8 cellular contexts compared by ENCODE assay signal in genomic region chr11:107999759-108000455, GRCh38. TPM values are rescaled to one million over a fixed set of nuclear protein-coding genes. Genes with fewer than 3 reads are reported as not detected.
A peak's percentile ranks its signal among the peaks of the same experiment; 100 is the strongest.
DNase-seq lines count a peak whose midpoint lies in the region; ATAC-seq and TF ChIP-seq lines count a peak whose summit lies in the region.

No MANE protein-coding gene starts in this region.

- H3K36me3 Mint-ChIP-seq in effector memory CD8-positive, alpha-beta T cell (ENCODE audit: insufficient read depth), result no peaks in the 10 kb centered on the region
- no peaks in the 10 kb centered on the region for H3K36me3 Mint-ChIP-seq in osteocyte (ENCODE audit: unreplicated experiment)

- DNase-seq in stimulated activated CD4-positive, alpha-beta T cell treated with anti-CD3 and anti-CD28 coated beads, Interleukin-12 subunit alpha, Interleukin-12 subunit beta, amount 100 ng/mL, for 4 hours, result peak; percentile 10
- DNase-seq in stimulated activated CD4-positive, alpha-beta T cell treated with anti-CD3 and anti-CD28 coated beads, Interleukin-2, amount 100 ng/mL, for 48 hours, result no peak
- peak; percentile 44 for DNase-seq in HCEC 1CT
- peak; percentile 20 to 24 (median 21) for DNase-seq in effector memory CD8-positive, alpha-beta T cell
- DNase-seq in osteocyte (ENCODE audit: extremely low spot score, unreplicated experiment), result no peak
- no peak for DNase-seq in NCI-H1048 (lab: John Stamatoyannopoulos, UW)

- no peaks in the 10 kb centered on the region for H3K9me3 Mint-ChIP-seq in effector memory CD8-positive, alpha-beta T cell
- no peaks in the 10 kb centered on the region for H3K9me3 Mint-ChIP-seq in osteocyte (ENCODE audit: unreplicated experiment)

- no peaks in the 10 kb centered on the region for H3K4me1 ChIP-seq in Loucy (ENCODE audit: insufficient read depth, low read length, poor library complexity, severe bottlenecking)

- H3K4me3 ChIP-seq in Loucy (ENCODE audit: low read length, poor library complexity, severe bottlenecking), result no peak overlapping the region

- H3K36me3 ChIP-seq in Loucy (ENCODE audit: insufficient read depth, low read length), result no peaks in the 10 kb centered on the region

- no peaks in the 10 kb centered on the region for H3K9me2 ChIP-seq in Loucy (replicated peaks; ENCODE audit: low read depth, low read length)

- H3K27me3 ChIP-seq in Loucy (ENCODE audit: insufficient read depth, low read length, poor library complexity, severe bottlenecking), result no peaks in the 10 kb centered on the region

- no peak overlapping the region for H3K27ac Mint-ChIP-seq in effector memory CD8-positive, alpha-beta T cell
- no peak overlapping the region for H3K27ac Mint-ChIP-seq in osteocyte (ENCODE audit: unreplicated experiment)

- TF ChIP-seq CTCF in Loucy (conservative IDR thresholded peaks at IDR 0.05; ENCODE audit: low read length), result peak; percentile 95
- peak; percentile 42 for TF ChIP-seq CTCF in osteocyte (IDR thresholded peaks at IDR 0.05)

- no peaks in the 10 kb centered on the region for H3F3A ChIP-seq in Loucy (ENCODE audit: low read depth)

- H4K20me1 ChIP-seq in Loucy (ENCODE audit: insufficient read depth, low read length, poor library complexity, severe bottlenecking), result no peaks in the 10 kb centered on the region

- no peak overlapping the region for H3K4me2 ChIP-seq in Loucy (ENCODE audit: low read depth, low read length, poor library complexity, severe bottlenecking)

- peaks cover 6 to 23% of the 10 kb centered on the region in 2 donors for H3K27me3 Mint-ChIP-seq in effector memory CD8-positive, alpha-beta T cell
- peaks cover 26% of the 10 kb centered on the region for H3K27me3 Mint-ChIP-seq in osteocyte (ENCODE audit: unreplicated experiment)

- ATAC-seq in SK-N-SH treated with all-trans-retinoic acid at 6 μM for 48 hours, result peak; percentile 89
- peak; percentile 94 for ATAC-seq in effector memory CD8-positive, alpha-beta T cell (replicated peaks)

- H2AFZ ChIP-seq in Loucy (ENCODE audit: low read length), result no peak overlapping the region; the same call in 1 of the 2 replicates

- no peak overlapping the region for H3K9ac ChIP-seq in Loucy (ENCODE audit: low read depth, low read length, poor library complexity, severe bottlenecking)

- H3K9me3 ChIP-seq in Loucy (ENCODE audit: insufficient read depth, low read depth, low read length), result no peaks in the 10 kb centered on the region

- H3K4me1 Mint-ChIP-seq in effector memory CD8-positive, alpha-beta T cell (ENCODE audit: low read depth in 2 of 2), result peaks cover 0 to 3% of the 10 kb centered on the region in 2 donors
- no peaks in the 10 kb centered on the region for H3K4me1 Mint-ChIP-seq in osteocyte (ENCODE audit: unreplicated experiment)

- H3K79me2 ChIP-seq in Loucy (ENCODE audit: insufficient read depth, low read length), result no peaks in the 10 kb centered on the region

- H3K4me3 Mint-ChIP-seq in effector memory CD8-positive, alpha-beta T cell, result no peak overlapping the region
- H3K4me3 Mint-ChIP-seq in osteocyte (ENCODE audit: unreplicated experiment), result no peak overlapping the region

TF ChIP-seq in SK-N-SH treated with all-trans-retinoic acid at 6 μM for 48 hours, 23 proteins besides CTCF, POLR2A, EP300 and RAD21:
- TF ChIP-seq ZFP3 (CRISPR knock-in tag; IDR thresholded peaks at IDR 0.05) (no peak), ISL1 (CRISPR knock-in tag; IDR thresholded peaks at IDR 0.05) (no peak), PATZ1 (CRISPR knock-in tag; IDR thresholded peaks at IDR 0.05; ENCODE audit: borderline replicate concordance) (no peak), ZNF70 (CRISPR knock-in tag; IDR thresholded peaks at IDR 0.05) (no peak), RARB (CRISPR knock-in tag; IDR thresholded peaks at IDR 0.05) (no peak), GLIS3 (CRISPR knock-in tag; IDR thresholded peaks at IDR 0.05) (no peak), ZNF8 (CRISPR knock-in tag; IDR thresholded peaks at IDR 0.05) (no peak), SNAI2 (CRISPR knock-in tag; IDR thresholded peaks at IDR 0.05) (no peak), ZC3H10 (CRISPR knock-in tag; IDR thresholded peaks at IDR 0.05) (no peak), ESRRG (CRISPR knock-in tag; IDR thresholded peaks at IDR 0.05) (no peak), POU6F1 (CRISPR knock-in tag; IDR thresholded peaks at IDR 0.05; ENCODE audit: borderline replicate concordance, low read depth) (no peak), BACH2 (CRISPR knock-in tag; IDR thresholded peaks at IDR 0.05; ENCODE audit: borderline replicate concordance) (no peak), CSRNP3 (CRISPR knock-in tag; IDR thresholded peaks at IDR 0.05) (no peak)

RNA-seq across cellular contexts. Expression of gene CUL5, which starts 8.8 kb away (rescaled TPM):
- total RNA-seq in osteocyte, result 35.8 and 37.6 TPM in 2 replicates

Comparison
In these comparisons a context has a peak if more than half of its experiments do, and no peak if none do; other contexts are left out.
1. DNase-seq: peak in stimulated activated CD4-positive, alpha-beta T cell treated with anti-CD3 and anti-CD28 coated beads, Interleukin-12 subunit alpha, Interleukin-12 subunit beta, amount 100 ng/mL, for 4 hours (single experiment), HCEC 1CT (single experiment) and effector memory CD8-positive, alpha-beta T cell (3 of 3); none in stimulated activated CD4-positive, alpha-beta T cell treated with anti-CD3 and anti-CD28 coated beads, Interleukin-2, amount 100 ng/mL, for 48 hours (0 of 2), osteocyte (single experiment) and NCI-H1048 (single experiment).